Comparison of ENCODE assay signal across 19 cellular contexts in genomic region chr2:215771241-215771640, GRCh38.
DNase-seq lines count a peak whose midpoint lies in the region; ATAC-seq and TF ChIP-seq lines count a peak whose summit lies in the region.
"Had no signal": no experiment of that assay in that cellular context is flagged by ENCODE, and none has a peak within 500 bp of the region (broad histone marks: within the 10 kb centered on the region; RNA-seq: fewer than 3 reads in every experiment).

No MANE protein-coding gene starts in this region.

- no peak for ATAC-seq in HG02884 (IDR thresholded peaks at IDR 0.05; ENCODE audit: unreplicated experiment)
- ATAC-seq: activated T-helper 17 cell treated with anti-CD3 and anti-CD28 coated beads, Interleukin-2, amount 50 U/mL, for 72 hours; stimulated activated naive CD8-positive, alpha-beta T cell treated with anti-CD3 and anti-CD28 coated beads, Interleukin-15, amount 100 ng/mL, for 72 hours had no signal

- DNase-seq in EH (ENCODE audit: low read depth) (peak; percentile 49), SJSA1 (ENCODE audit: low read depth in 1 of 2, low spot score in 2 of 2) (no peak), fibroblast of the aortic adventitia (ENCODE audit: low read depth) (peak; percentile 82), prostate gland (ENCODE audit: low spot score) (no peak), DMS153 treated with DMSO at 0.1 percent for 48 hours (lab: John Stamatoyannopoulos, UW; ENCODE audit: unreplicated experiment) (no peak), T-helper 1 cell (no peak)
- DNase-seq: activated B cell treated with CpG ODN at 0.5 μM for 24 hours; activated CD8-positive, alpha-beta memory T cell treated with anti-CD3 and anti-CD28 coated beads for 24 hours; adrenal gland; cerebellar nuclear complex; EL; heart left ventricle; NCI-H2081; NCI-H748 treated with DMSO at 0.1 percent for 48 hours; posterior cingulate gyrus; stimulated activated naive CD8-positive, alpha-beta T cell treated with anti-CD3 and anti-CD28 coated beads, Interleukin-15, amount 100 ng/mL, for 72 hours had no signal

- intact Hi-C loops in prostate gland (cut with DNase I): no loop called here

- H3K36me3 ChIP-seq in SJSA1 (no peaks in the 10 kb centered on the region), prostate gland (no peaks in the 10 kb centered on the region)
- H3K36me3 ChIP-seq: adrenal gland, heart left ventricle had no signal

- no peak for TF ChIP-seq POLR2A in prostate gland (IDR thresholded peaks at IDR 0.05)

- 51% methylated on average over 2 of the region's 2 CpGs for WGBS in prostate gland

- H3K27ac ChIP-seq in SJSA1: peak overlapping the region; percentile 25; the same call in 1 of the 2 replicates
- peak overlapping the region; percentile 21 to 35 for H3K27ac ChIP-seq in prostate gland
- H3K27ac ChIP-seq: adrenal gland, epithelial cell of prostate had no signal

- H3K27me3 ChIP-seq in SJSA1 (replicated peaks) (no peaks in the 10 kb centered on the region), prostate gland (replicated peaks; ENCODE audit: insufficient read depth) (no peaks in the 10 kb centered on the region)
- H3K27me3 ChIP-seq: adrenal gland, heart left ventricle had no signal

- H3K4me1 ChIP-seq in SJSA1 (replicated peaks) (peaks cover 29% of the 10 kb centered on the region), prostate gland (replicated peaks) (no peaks in the 10 kb centered on the region)

- no peak for TF ChIP-seq CTCF in fibroblast of the aortic adventitia (IDR thresholded peaks at IDR 0.05; ENCODE audit: insufficient read depth, low read length)
- no peak for TF ChIP-seq CTCF in prostate gland (IDR thresholded peaks at IDR 0.05)

- H3K4me3 ChIP-seq in SJSA1: no peak overlapping the region
- no peak overlapping the region for H3K4me3 ChIP-seq in fibroblast of the aortic adventitia (ENCODE audit: low read depth, low read length)
- H3K4me3 ChIP-seq in prostate gland: no peak overlapping the region
- H3K4me3 ChIP-seq: adrenal gland, heart left ventricle had no signal

- H3K9me3 ChIP-seq in SJSA1 (replicated peaks) (no peaks in the 10 kb centered on the region), prostate gland (no peaks in the 10 kb centered on the region)
- H3K9me3 ChIP-seq: adrenal gland had no signal

Comparison
In these comparisons a context has a peak if more than half of its experiments do, and no peak if none do; other contexts are left out.
1. DNase-seq: peak in EH (single experiment) and fibroblast of the aortic adventitia (single experiment); none in SJSA1 (0 of 2), prostate gland (single experiment), DMS153 treated with DMSO at 0.1 percent for 48 hours (single experiment) and T-helper 1 cell (0 of 5).